Comparison of ENCODE assay signal across 8 cellular contexts in genomic region chr12:66066071-66066928, GRCh38.
DNase-seq lines count a peak whose midpoint lies in the region; ATAC-seq and TF ChIP-seq lines count a peak whose summit lies in the region.

No MANE protein-coding gene starts in this region.

- H3K9ac ChIP-seq in SK-N-SH = no peak overlapping the region

- no peaks in the 10 kb centered on the region for H3K9me2 ChIP-seq in SK-N-SH

- H3F3A ChIP-seq in SK-N-SH (replicated peaks; ENCODE audit: insufficient read depth) = peaks cover 35% of the 10 kb centered on the region

- no peaks in the 10 kb centered on the region for H3K36me3 Mint-ChIP-seq in nephron progenitor cell (ENCODE audit: low read depth)
- no peaks in the 10 kb centered on the region for H3K36me3 Mint-ChIP-seq in stimulated activated memory B cell treated with anti-CD40 and anti-IgM and Interleukin-4, amounts not matched to agents 10 μg/mL and 1 μg/mL and 100 μg/mL, for 72 hours

- DNase-seq in DMS79 (lab: John Stamatoyannopoulos, UW) = peak; percentile 37
- DNase-seq in SK-N-SH = no peak
- DNase-seq in nephron progenitor cell = no peak
- no peak for DNase-seq in AG20443 (ENCODE audit: low spot score)
- no peak for DNase-seq in DMS153 treated with DMSO at 0.1 percent for 48 hours (lab: John Stamatoyannopoulos, UW; ENCODE audit: unreplicated experiment)

- no peaks in the 10 kb centered on the region for H3K9me3 ChIP-seq in SK-N-SH

- H3K9me3 Mint-ChIP-seq in nephron progenitor cell = no peaks in the 10 kb centered on the region
- H3K9me3 Mint-ChIP-seq in stimulated activated memory B cell treated with anti-CD40 and anti-IgM and Interleukin-4, amounts not matched to agents 10 μg/mL and 1 μg/mL and 100 μg/mL, for 72 hours = peaks cover 3% of the 10 kb centered on the region

- no peaks in the 10 kb centered on the region for H4K20me1 ChIP-seq in SK-N-SH (ENCODE audit: insufficient read depth)

- no peaks in the 10 kb centered on the region for H3K36me3 ChIP-seq in SK-N-SH (replicated peaks in 1 of 2; ENCODE audit: control insufficient read depth in 1 of 2, insufficient read depth in 2 of 2, low read length in 1 of 2)

- H3K4me1 Mint-ChIP-seq in nephron progenitor cell = peaks cover 60% of the 10 kb centered on the region
- peaks cover 14% of the 10 kb centered on the region for H3K4me1 Mint-ChIP-seq in stimulated activated memory B cell treated with anti-CD40 and anti-IgM and Interleukin-4, amounts not matched to agents 10 μg/mL and 1 μg/mL and 100 μg/mL, for 72 hours

- H3K4me3 ChIP-seq in SK-N-SH (ENCODE audit: low read depth in 2 of 2, low read length in 1 of 2) = no peak overlapping the region; a peak in 1 of 4 replicates

- CTCF ChIA-PET in SK-N-SH (lab: Yijun Ruan, JAX) = interaction anchor here (0.6 to 0.7 kb wide), 2 partner anchors 18 to 617 kb away, joined by 3 read pairs; no protein-coding TSS in a partner anchor

- no peaks in the 10 kb centered on the region for H3K79me2 ChIP-seq in SK-N-SH (ENCODE audit: insufficient read depth)

- POLR2A ChIA-PET in SK-N-SH (lab: Yijun Ruan, JAX) = no interaction called here

- peaks cover 5% of the 10 kb centered on the region; the same call in 1 of the 2 replicates for H3K27me3 ChIP-seq in SK-N-SH (ENCODE audit: insufficient read depth)

- no peak overlapping the region; the same call in 1 of the 2 replicates for H2AFZ ChIP-seq in SK-N-SH (ENCODE audit: low read depth)

- no peak overlapping the region for H3K4me3 Mint-ChIP-seq in nephron progenitor cell
- H3K4me3 Mint-ChIP-seq in stimulated activated memory B cell treated with anti-CD40 and anti-IgM and Interleukin-4, amounts not matched to agents 10 μg/mL and 1 μg/mL and 100 μg/mL, for 72 hours = no peak overlapping the region

- TF ChIP-seq RAD21 in SK-N-SH (IDR thresholded peaks at IDR 0.05; ENCODE audit: low read length) = no peak

- peak overlapping the region; percentile 43 for H3K27ac Mint-ChIP-seq in nephron progenitor cell
- H3K27ac Mint-ChIP-seq in stimulated activated memory B cell treated with anti-CD40 and anti-IgM and Interleukin-4, amounts not matched to agents 10 μg/mL and 1 μg/mL and 100 μg/mL, for 72 hours = no peak overlapping the region

- H3K27me3 Mint-ChIP-seq in nephron progenitor cell (ENCODE audit: low read depth, poor library complexity) = peaks cover 7% of the 10 kb centered on the region
- peaks cover 7% of the 10 kb centered on the region for H3K27me3 Mint-ChIP-seq in stimulated activated memory B cell treated with anti-CD40 and anti-IgM and Interleukin-4, amounts not matched to agents 10 μg/mL and 1 μg/mL and 100 μg/mL, for 72 hours

- peak in 1 of 2 experiments; percentile 49; a peak in 1 of 4 replicates for TF ChIP-seq EP300 in SK-N-SH (IDR thresholded peaks at IDR 0.05; ENCODE audit: borderline replicate concordance in 1 of 2, low read depth in 1 of 2, low read length in 1 of 2)

- TF ChIP-seq CTCF in SK-N-SH (IDR thresholded peaks at IDR 0.05) (peak; percentile 24; the same call in 1 of the 2 replicates), nephron progenitor cell (IDR thresholded peaks at IDR 0.05) (no peak)

- H3K4me1 ChIP-seq in SK-N-SH (ENCODE audit: control insufficient read depth in 1 of 2, insufficient read depth in 2 of 2, low read depth in 1 of 2, low read length in 1 of 2) = peaks cover 0 to 37% of the 10 kb centered on the region in 2 experiments

- ATAC-seq in GM19455 (IDR thresholded peaks at IDR 0.05; ENCODE audit: unreplicated experiment) (peak; percentile 59), HG03432 (IDR thresholded peaks at IDR 0.05; ENCODE audit: unreplicated experiment) (peak; percentile 82)
- ATAC-seq in stimulated activated memory B cell treated with anti-CD40 and anti-IgM and Interleukin-4, amounts not matched to agents 10 μg/mL and 1 μg/mL and 100 μg/mL, for 72 hours = no peak

- peak overlapping the region; percentile 83 to 94 for H3K27ac ChIP-seq in SK-N-SH (ENCODE audit: low read depth in 2 of 2, low read length in 1 of 2)

- H3K4me2 ChIP-seq in SK-N-SH = peak overlapping the region; percentile 61; the same call in 1 of the 2 replicates

- 35% methylated on average over 7 of the region's 7 CpGs for WGBS in SK-N-SH (ENCODE audit: low lambda C conversion rate)

TF ChIP-seq in SK-N-SH, 30 proteins besides CTCF, POLR2A, EP300 and RAD21:
- TF ChIP-seq TCF12 (IDR thresholded peaks at IDR 0.05) = peak; percentile 34
- TF ChIP-seq USF1 (IDR thresholded peaks at IDR 0.05; ENCODE audit: borderline replicate concordance, low read depth) = no peak
- TF ChIP-seq NFIC (IDR thresholded peaks at IDR 0.05; ENCODE audit: borderline replicate concordance) = peak; percentile 70; the same call in 1 of the 2 replicates
- TF ChIP-seq ZBTB33 (IDR thresholded peaks at IDR 0.05; ENCODE audit: borderline replicate concordance, low read depth) = no peak
- TF ChIP-seq TAF1 (IDR thresholded peaks at IDR 0.05; ENCODE audit: borderline replicate concordance, low read depth, low read length) = 0 out of 2 replicates have a peak, but pooled peaks have one; percentile 19
- TF ChIP-seq REST (IDR thresholded peaks at IDR 0.05; ENCODE audit: low read depth, low read length) = no peak
